Comparison of ENCODE assay signal across 8 cellular contexts in genomic region chr5:142012186-142012785, GRCh38. TPM values are rescaled to one million over a fixed set of nuclear protein-coding genes. Genes with fewer than 3 reads are reported as not detected.
A peak's percentile ranks its signal among the peaks of the same experiment; 100 is the strongest.
DNase-seq lines count a peak whose midpoint lies in the region; ATAC-seq, FAIRE-seq and TF ChIP-seq lines count a peak whose summit lies in the region.

No MANE protein-coding gene starts in this region.

- peaks cover 42% of the 10 kb centered on the region for H3K4me1 Mint-ChIP-seq in brain
- H3K4me1 Mint-ChIP-seq in immature natural killer cell = peaks cover 54 to 66% of the 10 kb centered on the region in 2 donors

- H3K27me3 ChIP-seq in small intestine (ENCODE audit: control insufficient read depth in 2 of 2, insufficient read depth in 2 of 2, low read length in 2 of 2) = no peaks in the 10 kb centered on the region

- H3K36me3 Mint-ChIP-seq in brain (peaks cover 20% of the 10 kb centered on the region), immature natural killer cell (peaks cover 0 to 3% (median 0%) of the 10 kb centered on the region in 3 donors)

- POLR2A ChIA-PET in HEK293 (lab: Yijun Ruan, JAX) = interaction anchor here (0.6 to 2.6 kb wide), 6 partner anchors 13 to 98 kb away, joined by 3 to 11 read pairs (median 4); partner anchors contain the start of gene DELE1

- H3K4me3 ChIP-seq in HEK293 (ENCODE audit: low read depth, low read length) (peak overlapping the region; percentile 62), small intestine (ENCODE audit: low read depth in 1 of 2, low read length in 2 of 2) (peak overlapping the region; percentile 33 to 78)

- ATAC-seq in GM21360 (IDR thresholded peaks at IDR 0.05; ENCODE audit: unreplicated experiment) (no peak), GM21381 (IDR thresholded peaks at IDR 0.05; ENCODE audit: unreplicated experiment) (no peak)

- 7 to 14% (median 12%) methylated on average over 17 to 18 of the region's 18 CpGs for WGBS in small intestine, 3 donors

- H3K27me3 Mint-ChIP-seq in brain (peaks cover 13% of the 10 kb centered on the region), immature natural killer cell (ENCODE audit: low read depth in 3 of 3) (peaks cover 4 to 8% (median 7%) of the 10 kb centered on the region in 3 donors)

- H3K36me3 ChIP-seq in HEK293 (ENCODE audit: control insufficient read depth in 2 of 2, insufficient read depth in 1 of 2, low read length in 2 of 2) (peaks cover 0 to 30% of the 10 kb centered on the region in 2 experiments; a peak in 1 of 3 replicates), small intestine (ENCODE audit: control insufficient read depth in 2 of 2, insufficient read depth in 2 of 2, low read length in 2 of 2) (peaks cover 0 to under 1% of the 10 kb centered on the region in 2 donors)

- no peak for FAIRE-seq in small intestine (lab: Jason Lieb, UNC)

- TF ChIP-seq CTCF in HEK293 (tag by site-specific recombination; IDR thresholded peaks at IDR 0.05) (no peak), brain (conservative IDR thresholded peaks at IDR 0.05) (peak in 1 of 2 experiments; percentile 47)

- H3K9me3 ChIP-seq in HEK293 (ENCODE audit: control insufficient read depth, insufficient read depth, low read depth, low read length) = no peaks in the 10 kb centered on the region
- H3K9me3 ChIP-seq in small intestine (ENCODE audit: control insufficient read depth, low read depth) = no peaks in the 10 kb centered on the region

- H3K4me1 ChIP-seq in HEK293 (ENCODE audit: control insufficient read depth, insufficient read depth, low read length) = no peaks in the 10 kb centered on the region
- peaks cover 7 to 22% of the 10 kb centered on the region in 2 donors for H3K4me1 ChIP-seq in small intestine (ENCODE audit: control insufficient read depth in 2 of 2, insufficient read depth in 1 of 2, low read depth in 1 of 2, low read length in 1 of 2)

- CTCF ChIA-PET in HEK293 (lab: Yijun Ruan, JAX) = interaction anchor here (0.6 to 5.8 kb wide), 24 partner anchors 11 to 690 kb away, joined by 3 to 43 read pairs (median 4); no protein-coding TSS in a partner anchor

- DNase-seq in AG20443 (ENCODE audit: low spot score) (peak; percentile 48), T-helper 1 cell (peak in 4 of 5 donors; percentile 21 to 67 (median 25)), immature natural killer cell (no peak), small intestine (peak; percentile 54)

- H3K4me3 Mint-ChIP-seq in brain = peak overlapping the region; percentile 86 to 90 (median 88)
- peak overlapping the region; percentile 73 to 86 (median 83) for H3K4me3 Mint-ChIP-seq in immature natural killer cell

- H3K27ac ChIP-seq in HEK293 (ENCODE audit: extremely low read depth, low read depth, low read length) = peak overlapping the region; percentile 49; the same call in 1 of the 2 replicates
- H3K27ac ChIP-seq in small intestine (ENCODE audit: low read depth in 1 of 2, low read length in 1 of 2) = peak overlapping the region; percentile 88

- no peaks in the 10 kb centered on the region for H3K9me3 Mint-ChIP-seq in brain
- H3K9me3 Mint-ChIP-seq in immature natural killer cell = no peaks in the 10 kb centered on the region

- H3K27ac Mint-ChIP-seq in brain = peak overlapping the region; percentile 73 to 92 (median 87)
- H3K27ac Mint-ChIP-seq in immature natural killer cell = peak overlapping the region; percentile 13 to 78 (median 66)

TF ChIP-seq in HEK293, 187 proteins besides CTCF, POLR2A, EP300 and RAD21:
- TF ChIP-seq GFI1B (tag by site-specific recombination; IDR thresholded peaks at IDR 0.05) = 0 out of 2 replicates have a peak, but pooled peaks have one; percentile 25
- TF ChIP-seq MZF1 (tag by site-specific recombination; IDR thresholded peaks at IDR 0.05; ENCODE audit: borderline replicate concordance) = no peak
- TF ChIP-seq ZNF658 (tag by site-specific recombination; IDR thresholded peaks at IDR 0.05) = no peak
- no peak for TF ChIP-seq ZNF747 (tag by site-specific recombination; IDR thresholded peaks at IDR 0.05)
- TF ChIP-seq ZFHX2 (tag by site-specific recombination; conservative IDR thresholded peaks at IDR 0.05) = 0 out of 2 replicates have a peak, but pooled peaks have one; percentile 22
- peak; percentile 54; the same call in 1 of the 2 replicates for TF ChIP-seq ZIC2 (tag by site-specific recombination; IDR thresholded peaks at IDR 0.05)
- peak; percentile 26; the same call in 1 of the 2 replicates for TF ChIP-seq ZBTB17 (tag by site-specific recombination; IDR thresholded peaks at IDR 0.05)
- 0 out of 2 replicates have a peak, but pooled peaks have one; percentile 1 for TF ChIP-seq EGR2 (tag by site-specific recombination; IDR thresholded peaks at IDR 0.05; ENCODE audit: low read depth)
- no peak for TF ChIP-seq ZNF776 (tag by site-specific recombination; IDR thresholded peaks at IDR 0.05; ENCODE audit: borderline replicate concordance)
- peak; percentile 29; the same call in 1 of the 2 replicates for TF ChIP-seq ZNF335 (tag by site-specific recombination; conservative IDR thresholded peaks at IDR 0.05)
- no peak for TF ChIP-seq ZNF423 (tag by site-specific recombination; IDR thresholded peaks at IDR 0.05)
- peak; percentile 14; the same call in 1 of the 2 replicates for TF ChIP-seq GLIS2 (tag by site-specific recombination; IDR thresholded peaks at IDR 0.05)
- no peak for TF ChIP-seq ZNF530 (tag by site-specific recombination; IDR thresholded peaks at IDR 0.05; ENCODE audit: low read depth)
- TF ChIP-seq ZNF768 (tag by site-specific recombination; IDR thresholded peaks at IDR 0.05) = no peak
- TF ChIP-seq ZNF660 (tag by site-specific recombination; IDR thresholded peaks at IDR 0.05) = 0 out of 2 replicates have a peak, but pooled peaks have one; percentile 21
- peak; percentile 25; the same call in 1 of the 2 replicates for TF ChIP-seq ZNF341 (tag by site-specific recombination; IDR thresholded peaks at IDR 0.05; ENCODE audit: low read depth)
- no peak for TF ChIP-seq ZNF555 (tag by site-specific recombination; conservative IDR thresholded peaks at IDR 0.05)

RNA-seq across cellular contexts. Expression of gene GNPDA1, which starts 0.5 kb away (rescaled TPM):
- 66.1 TPM for polyA plus RNA-seq in brain (ENCODE audit: insufficient read depth, low read depth, low replicate concordance)
- polyA plus RNA-seq in immature natural killer cell = 10 to 100 TPM; 17.5 to 35.9 (median 28.4) TPM
- polyA plus RNA-seq in small intestine = 10 to 100 TPM; 20.6 to 31.3 (median 30.6) TPM

RNA-seq across cellular contexts. Expression of gene RNF14, which starts 43.4 kb away (rescaled TPM):
- polyA plus RNA-seq in brain (ENCODE audit: insufficient read depth, low read depth, low replicate concordance) (39.1 TPM), immature natural killer cell (10 to 100 TPM; 58.9 to 86.6 (median 70.9) TPM), small intestine (10 to 100 TPM; 26.2 to 38.5 (median 29.3) TPM)

RNA-seq across cellular contexts. Expression of gene PCDH12, which starts 54.3 kb away (rescaled TPM):
- 3.0 TPM for polyA plus RNA-seq in brain (ENCODE audit: insufficient read depth, low read depth, low replicate concordance)
- under 1 TPM in 2 of 3 donors, not detected in 1; 0.17 to 0.18 TPM for polyA plus RNA-seq in immature natural killer cell
- polyA plus RNA-seq in small intestine = 1 to 10 TPM in 1 of 3 donors, under 1 TPM in 1, not detected in 1; under 0.01 to 2.6 TPM

Comparison
In these comparisons a context has a peak if more than half of its experiments do, and no peak if none do; other contexts are left out.
1. DNase-seq: peak in AG20443 (single experiment), T-helper 1 cell (4 of 5) and small intestine (single experiment); none in immature natural killer cell (0 of 3).